ENCODE assay signal across 8 cellular contexts in genomic region chr6:28081486-28081751, GRCh38. TPM values are rescaled to one million over a fixed set of nuclear protein-coding genes. Genes with fewer than 3 reads are reported as not detected.
DNase-seq lines count a peak whose midpoint lies in the region; ATAC-seq and TF ChIP-seq lines count a peak whose summit lies in the region.

No MANE protein-coding gene starts in this region.

- peak overlapping the region; percentile 90 for H3K27ac ChIP-seq in cardiac muscle cell

- peak overlapping the region; percentile 58 for H3K4me3 ChIP-seq in cardiac muscle cell

- peaks cover 15 to 25% of the 10 kb centered on the region in 2 donors for H3K4me1 Mint-ChIP-seq in effector memory CD8-positive, alpha-beta T cell (ENCODE audit: low read depth in 2 of 2)
- peaks cover 17 to 26% of the 10 kb centered on the region in 2 donors for H3K4me1 Mint-ChIP-seq in natural killer cell

- intact Hi-C loops in cardiac septum (cut with DNase I) (no loop called here), natural killer cell (cut with micrococcal nuclease) (loop anchor here (1.0 to 5.0 kb wide), 3 partner anchors 23 to 276 kb away; partner anchors contain the start of gene ZSCAN31)

- no peak for TF ChIP-seq CTCF in cardiac muscle cell (IDR thresholded peaks at IDR 0.05; ENCODE audit: low read depth, low read length)
- no peak for TF ChIP-seq CTCF in natural killer cell (IDR thresholded peaks at IDR 0.05)

- DNase-seq in cardiac muscle cell (ENCODE audit: low read depth in 1 of 2, low spot score in 1 of 2) = no peak
- DNase-seq in cardiac septum (ENCODE audit: low spot score) = no peak
- DNase-seq in effector memory CD8-positive, alpha-beta T cell = peak in 1 of 3 experiments; percentile 45
- no peak for DNase-seq in natural killer cell
- no peak for DNase-seq in NCI-H2081 (lab: John Stamatoyannopoulos, UW)
- DNase-seq in NCI-H1092 (lab: John Stamatoyannopoulos, UW) = no peak

- H3K4me1 ChIP-seq in cardiac muscle cell (ENCODE audit: low read depth) = peaks cover 19% of the 10 kb centered on the region

- H3K9me3 ChIP-seq in cardiac muscle cell (ENCODE audit: low read depth) = no peaks in the 10 kb centered on the region

- H3K4me3 Mint-ChIP-seq in effector memory CD8-positive, alpha-beta T cell = peak overlapping the region; percentile 94
- peak overlapping the region; percentile 90 for H3K4me3 Mint-ChIP-seq in natural killer cell

- H3K27me3 ChIP-seq in cardiac muscle cell = no peaks in the 10 kb centered on the region

- peak overlapping the region; percentile 96 to 99 for H3K27ac Mint-ChIP-seq in effector memory CD8-positive, alpha-beta T cell
- H3K27ac Mint-ChIP-seq in natural killer cell = peak overlapping the region; percentile 85 to 90

- no peaks in the 10 kb centered on the region for H3K27me3 Mint-ChIP-seq in effector memory CD8-positive, alpha-beta T cell
- H3K27me3 Mint-ChIP-seq in natural killer cell (ENCODE audit: low read depth in 2 of 2) = peaks cover 0 to 9% of the 10 kb centered on the region in 2 donors

- ATAC-seq in HG02970 (IDR thresholded peaks at IDR 0.05; ENCODE audit: low FRiP score, unreplicated experiment) = peak; percentile 33
- ATAC-seq in SK-N-SH treated with all-trans-retinoic acid at 6 μM for 48 hours = peak; percentile 33
- ATAC-seq in effector memory CD8-positive, alpha-beta T cell (replicated peaks) = peak; percentile 67
- ATAC-seq in natural killer cell = peak; percentile 50 to 58 (median 56)

- peaks cover 26% of the 10 kb centered on the region for H3K36me3 Mint-ChIP-seq in effector memory CD8-positive, alpha-beta T cell (ENCODE audit: insufficient read depth)
- no peaks in the 10 kb centered on the region for H3K36me3 Mint-ChIP-seq in natural killer cell

- H3K9me3 Mint-ChIP-seq in effector memory CD8-positive, alpha-beta T cell = no peaks in the 10 kb centered on the region
- no peaks in the 10 kb centered on the region for H3K9me3 Mint-ChIP-seq in natural killer cell

- no peaks in the 10 kb centered on the region for H3K36me3 ChIP-seq in cardiac muscle cell

TF ChIP-seq in SK-N-SH treated with all-trans-retinoic acid at 6 μM for 48 hours, 23 proteins besides CTCF, POLR2A, EP300 and RAD21:
- TF ChIP-seq TOX (CRISPR knock-in tag; IDR thresholded peaks at IDR 0.05; ENCODE audit: borderline replicate concordance) (no peak), ZC3H10 (CRISPR knock-in tag; IDR thresholded peaks at IDR 0.05) (no peak), ZFP30 (CRISPR knock-in tag; IDR thresholded peaks at IDR 0.05) (no peak), SNAI2 (CRISPR knock-in tag; IDR thresholded peaks at IDR 0.05) (no peak), ZNF70 (CRISPR knock-in tag; IDR thresholded peaks at IDR 0.05) (no peak), ISL1 (CRISPR knock-in tag; IDR thresholded peaks at IDR 0.05) (no peak), TSHZ2 (CRISPR knock-in tag; IDR thresholded peaks at IDR 0.05) (no peak), ESRRG (CRISPR knock-in tag; IDR thresholded peaks at IDR 0.05) (no peak), CREB5 (CRISPR knock-in tag; IDR thresholded peaks at IDR 0.05; ENCODE audit: low read depth) (no peak), ARNTL (CRISPR knock-in tag; IDR thresholded peaks at IDR 0.05; ENCODE audit: borderline replicate concordance, low read depth) (no peak)
- TF ChIP-seq, protein P1, sequence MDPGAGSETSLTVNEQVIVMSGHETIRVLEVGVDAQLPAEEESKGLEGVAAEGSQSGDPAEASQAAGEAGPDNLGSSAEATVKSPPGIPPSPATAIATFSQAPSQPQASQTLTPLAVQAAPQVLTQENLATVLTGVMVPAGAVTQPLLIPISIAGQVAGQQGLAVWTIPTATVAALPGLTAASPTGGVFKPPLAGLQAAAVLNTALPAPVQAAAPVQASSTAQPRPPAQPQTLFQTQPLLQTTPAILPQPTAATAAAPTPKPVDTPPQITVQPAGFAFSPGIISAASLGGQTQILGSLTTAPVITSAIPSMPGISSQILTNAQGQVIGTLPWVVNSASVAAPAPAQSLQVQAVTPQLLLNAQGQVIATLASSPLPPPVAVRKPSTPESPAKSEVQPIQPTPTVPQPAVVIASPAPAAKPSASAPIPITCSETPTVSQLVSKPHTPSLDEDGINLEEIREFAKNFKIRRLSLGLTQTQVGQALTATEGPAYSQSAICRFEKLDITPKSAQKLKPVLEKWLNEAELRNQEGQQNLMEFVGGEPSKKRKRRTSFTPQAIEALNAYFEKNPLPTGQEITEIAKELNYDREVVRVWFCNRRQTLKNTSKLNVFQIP (CRISPR knock-in tag; IDR thresholded peaks at IDR 0.05; ENCODE audit: borderline replicate concordance, low read depth) = no peak

RNA-seq across cellular contexts. Expression of gene ZNF165, which starts 1.1 kb away (rescaled TPM):
- total RNA-seq in cardiac muscle cell (0.95 and 1.6 TPM in 2 replicates), cardiac septum (0.13 TPM), natural killer cell (1 to 10 TPM in 1 of 3 donors, under 1 TPM in 2; 0.61 to 2.2 (median 0.85) TPM)
- 1.8 and 1.9 TPM in 2 replicates for polyA plus RNA-seq in cardiac muscle cell

RNA-seq across cellular contexts. Expression of gene ZSCAN16, which starts 43.0 kb away (rescaled TPM):
- total RNA-seq in cardiac muscle cell = 7.4 and 10.3 TPM in 2 replicates
- polyA plus RNA-seq in cardiac muscle cell = 7.4 and 9.3 TPM in 2 replicates
- 1.9 TPM for total RNA-seq in cardiac septum
- 1 to 10 TPM; 7.7 to 9.1 (median 7.8) TPM for total RNA-seq in natural killer cell
